In genomic region chr2:36708119-36708741, GRCh38 we compare ENCODE assay signal across 1 cellular context.
TF ChIP-seq lines count a peak whose summit lies in the region.

No MANE protein-coding gene starts in this region.

TF ChIP-seq in HepG2, 621 proteins besides CTCF, POLR2A, EP300 and RAD21 (continued from another document):
- TF ChIP-seq ZNF639 (CRISPR knock-in tag; conservative IDR thresholded peaks at IDR 0.05) (no peak), TP53 (CRISPR knock-in tag; conservative IDR thresholded peaks at IDR 0.05) (no peak), POLR2G (IDR thresholded peaks at IDR 0.05; ENCODE audit: low read depth, low read length) (no peak), NPAS2 (CRISPR knock-in tag; IDR thresholded peaks at IDR 0.05; ENCODE audit: borderline replicate concordance) (no peak)
